In genomic region chr5:55993013-55993412, GRCh38 we compare ENCODE assay signal across 8 cellular contexts. TPM values are rescaled to one million over a fixed set of nuclear protein-coding genes. Genes with fewer than 3 reads are reported as not detected.
DNase-seq lines count a peak whose midpoint lies in the region; ATAC-seq and TF ChIP-seq lines count a peak whose summit lies in the region.

No MANE protein-coding gene starts in this region.

- H3K9me3 ChIP-seq in WERI-Rb-1 (ENCODE audit: severe bottlenecking) (no peaks in the 10 kb centered on the region), gastrocnemius medialis (no peaks in the 10 kb centered on the region)

- in situ Hi-C loops in gastrocnemius medialis (cut with MboI; ENCODE audit: low sequenced_read_pairs in 4 of 4) = loop anchor here in 3 of 4 donors (25.0 kb wide), 2 partner anchors 194 to 1194 kb away; no protein-coding TSS in a partner anchor

- H3K4me3 ChIP-seq in GM08714 (ENCODE audit: low read length) (peak overlapping the region; percentile 82), WERI-Rb-1 (ENCODE audit: low read depth, low read length) (peak overlapping the region; percentile 93; the same call in 1 of the 2 replicates), fibroblast of villous mesenchyme (ENCODE audit: low read depth, low read length) (peak overlapping the region; percentile 68), gastrocnemius medialis (peak overlapping the region; percentile 72 to 84 (median 82))

- TF ChIP-seq POLR2A in gastrocnemius medialis (IDR thresholded peaks at IDR 0.05) = peak in 1 of 2 donors; percentile 50

- H3K27me3 ChIP-seq in WERI-Rb-1 (ENCODE audit: insufficient read depth, low read depth, severe bottlenecking) (no peaks in the 10 kb centered on the region), gastrocnemius medialis (no peaks in the 10 kb centered on the region)

- DNase-seq in WERI-Rb-1 (no peak), fibroblast of villous mesenchyme (ENCODE audit: low read depth) (peak; percentile 85), gastrocnemius medialis (peak; percentile 16 to 31), islet precursor cell (no peak), middle frontal gyrus (ENCODE audit: extremely low spot score, low spot score) (no peak)
- no peak for DNase-seq in stimulated activated naive CD4-positive, alpha-beta T cell treated with Interleukin-2 at 50 U/mL for 16 hours (lab: John Stamatoyannopoulos, UW)

- H3K4me1 ChIP-seq in gastrocnemius medialis = peaks cover 42% of the 10 kb centered on the region in 2 donors

- intact Hi-C loops in gastrocnemius medialis (cut with DNase I; ENCODE audit: low total_unique reads) = loop anchor here (5.0 to 10.0 kb wide), 2 partner anchors 64 to 568 kb away; no protein-coding TSS in a partner anchor

- TF ChIP-seq CTCF in WERI-Rb-1 (IDR thresholded peaks at IDR 0.05; ENCODE audit: low read depth, low read length) (no peak), fibroblast of villous mesenchyme (IDR thresholded peaks at IDR 0.05; ENCODE audit: insufficient read depth, low read depth, low read length) (no peak), gastrocnemius medialis (IDR thresholded peaks at IDR 0.05 in 4 of 5, conservative IDR thresholded peaks at IDR 0.05 in 1 of 5) (no peak)

- no peak overlapping the region for H3K27ac ChIP-seq in WERI-Rb-1
- peak overlapping the region; percentile 95 to 99 (median 98) for H3K27ac ChIP-seq in gastrocnemius medialis

- ATAC-seq in gastrocnemius medialis = peak; percentile 29 to 32
- ATAC-seq in HG03097 (IDR thresholded peaks at IDR 0.05; ENCODE audit: low FRiP score, unreplicated experiment) = no peak

- peaks cover 6% of the 10 kb centered on the region; the same call in 1 of the 2 replicates for H3K36me3 ChIP-seq in WERI-Rb-1
- H3K36me3 ChIP-seq in gastrocnemius medialis = no peaks in the 10 kb centered on the region

RNA-seq across cellular contexts. Expression of gene IL6ST, which starts 1.8 kb away (rescaled TPM):
- total RNA-seq in fibroblast of villous mesenchyme (281 and 557 TPM in 2 replicates), gastrocnemius medialis (100 to 1,000 TPM; 128 to 228 (median 167) TPM)

Comparison
In these comparisons a context has a peak if more than half of its experiments do, and no peak if none do; other contexts are left out.
1. DNase-seq: peak in fibroblast of villous mesenchyme (single experiment) and gastrocnemius medialis (2 of 2); none in WERI-Rb-1 (single experiment), islet precursor cell (single experiment), stimulated activated naive CD4-positive, alpha-beta T cell treated with Interleukin-2 at 50 U/mL for 16 hours (single experiment) and middle frontal gyrus (single experiment).
2. Peak in every context shown above with its lines, with median percentiles within 50 percentile points of each other: H3K4me3 ChIP-seq.